Comparison of ENCODE assay signal across 8 cellular contexts in the genomic region with DNA sequence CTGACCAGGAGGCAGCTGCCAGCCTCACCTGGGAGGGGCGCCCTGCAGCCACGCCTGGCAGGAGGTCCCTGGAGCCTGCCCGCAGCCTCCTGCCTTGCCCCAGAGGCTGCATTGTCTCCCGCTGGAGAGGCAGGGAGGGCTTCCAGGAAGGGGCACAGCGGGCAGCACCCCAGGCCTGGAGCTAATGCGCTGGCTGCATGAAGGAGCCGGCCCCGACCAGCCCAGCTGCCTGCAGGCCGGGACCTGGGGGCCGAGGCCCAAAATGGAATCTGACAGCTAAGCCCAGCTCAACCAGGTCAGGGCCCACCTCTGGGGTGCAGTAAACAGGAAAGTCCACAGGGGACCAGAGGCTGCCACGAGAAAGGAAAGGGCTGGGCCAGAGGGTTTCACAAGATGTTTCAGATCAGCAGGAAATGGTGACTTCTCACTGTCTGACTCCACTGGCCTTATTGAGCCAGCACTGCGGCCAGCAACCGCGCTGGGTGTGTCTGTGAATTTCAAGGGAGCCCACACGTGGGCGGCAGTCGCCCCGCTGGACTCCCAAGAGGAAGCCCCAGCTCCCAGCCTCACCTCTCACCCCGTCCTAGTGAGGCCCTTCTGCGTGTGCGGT. TPM values are rescaled to one million over a fixed set of nuclear protein-coding genes. Genes with fewer than 3 reads are reported as not detected.
DNase-seq lines count a peak whose midpoint lies in the region; ATAC-seq and TF ChIP-seq lines count a peak whose summit lies in the region.

No MANE protein-coding gene starts in this region.

- ATAC-seq in HG03066 (IDR thresholded peaks at IDR 0.05; ENCODE audit: low read depth, unreplicated experiment) = peak; percentile 60
- ATAC-seq in mucosa of descending colon = peak; percentile 62
- no peak for ATAC-seq in GM18511 (IDR thresholded peaks at IDR 0.05; ENCODE audit: unreplicated experiment)
- no peak for ATAC-seq in HG03571 (IDR thresholded peaks at IDR 0.05; ENCODE audit: unreplicated experiment)

- TF ChIP-seq CTCF in breast epithelium (IDR thresholded peaks at IDR 0.05) (peak in 1 of 3 donors; percentile 20), mucosa of descending colon (IDR thresholded peaks at IDR 0.05) (no peak)

- DNase-seq in EH (ENCODE audit: low read depth) (peak; percentile 81), breast epithelium (ENCODE audit: low spot score in 2 of 2) (peak in 1 of 2 donors; percentile 55), mucosa of descending colon (peak in 2 of 3 donors; percentile 53 to 80), NCI-H1105 treated with DMSO at 0.1 percent for 48 hours (lab: John Stamatoyannopoulos, UW) (no peak)
- no peak for DNase-seq in activated T-helper 2 cell treated with anti-CD3 and anti-CD28 coated beads, Interferon-gamma antibody, Interleukin-2, Interleukin-4, amounts not matched to agents 10 μg/mL and 5 μg/mL and 100 μg/mL, durations not matched to agents 14 hours and 24 hours and 36 hours (ENCODE audit: low spot score)

- H3K36me3 ChIP-seq in breast epithelium (no peaks in the 10 kb centered on the region), mucosa of descending colon (ENCODE audit: low read depth) (no peaks in the 10 kb centered on the region)

- H3K4me1 ChIP-seq in breast epithelium (peaks cover 10 to 22% of the 10 kb centered on the region in 2 donors), mucosa of descending colon (ENCODE audit: low read depth) (peaks cover 8% of the 10 kb centered on the region)

- H3K4me3 ChIP-seq in breast epithelium = no peak overlapping the region
- H3K4me3 ChIP-seq in mucosa of descending colon = no peak overlapping the region

- TF ChIP-seq POLR2A in breast epithelium (IDR thresholded peaks at IDR 0.05) = no peak

- H3K4me3 Mint-ChIP-seq in activated T-helper 2 cell treated with anti-CD3 and anti-CD28 coated beads, Interferon-gamma antibody, Interleukin-2, Interleukin-4, amounts not matched to agents 10 μg/mL and 5 μg/mL and 100 μg/mL, durations not matched to agents 14 hours and 24 hours and 36 hours (ENCODE audit: low read depth) = no peak overlapping the region

- H3K27ac Mint-ChIP-seq in activated T-helper 2 cell treated with anti-CD3 and anti-CD28 coated beads, Interferon-gamma antibody, Interleukin-2, Interleukin-4, amounts not matched to agents 10 μg/mL and 5 μg/mL and 100 μg/mL, durations not matched to agents 14 hours and 24 hours and 36 hours = no peak overlapping the region

- H3K9me3 ChIP-seq in breast epithelium (peaks cover 0 to 2% of the 10 kb centered on the region in 2 donors), mucosa of descending colon (peaks cover 2% of the 10 kb centered on the region)

- peaks cover 8% of the 10 kb centered on the region for H3K9me3 Mint-ChIP-seq in activated T-helper 2 cell treated with anti-CD3 and anti-CD28 coated beads, Interferon-gamma antibody, Interleukin-2, Interleukin-4, amounts not matched to agents 10 μg/mL and 5 μg/mL and 100 μg/mL, durations not matched to agents 14 hours and 24 hours and 36 hours

- H3K27me3 Mint-ChIP-seq in activated T-helper 2 cell treated with anti-CD3 and anti-CD28 coated beads, Interferon-gamma antibody, Interleukin-2, Interleukin-4, amounts not matched to agents 10 μg/mL and 5 μg/mL and 100 μg/mL, durations not matched to agents 14 hours and 24 hours and 36 hours (ENCODE audit: low read depth) = no peaks in the 10 kb centered on the region

- intact Hi-C loops in breast epithelium (cut with DNase I; ENCODE audit: low total_unique reads) = no loop called here
- intact Hi-C loops in mucosa of descending colon (cut with DNase I, micrococcal nuclease) = no loop called here
- intact Hi-C loops in activated T-helper 2 cell treated with anti-CD3 and anti-CD28 coated beads, Interferon-gamma antibody, Interleukin-2, Interleukin-4, amounts not matched to agents 10 μg/mL and 5 μg/mL and 100 μg/mL, durations not matched to agents 14 hours and 24 hours and 36 hours (cut with micrococcal nuclease) = no loop called here

- peak overlapping the region; percentile 33 to 77 for H3K27ac ChIP-seq in breast epithelium

- H3K36me3 Mint-ChIP-seq in activated T-helper 2 cell treated with anti-CD3 and anti-CD28 coated beads, Interferon-gamma antibody, Interleukin-2, Interleukin-4, amounts not matched to agents 10 μg/mL and 5 μg/mL and 100 μg/mL, durations not matched to agents 14 hours and 24 hours and 36 hours (ENCODE audit: low read depth) = no peaks in the 10 kb centered on the region

- no peaks in the 10 kb centered on the region for H3K4me1 Mint-ChIP-seq in activated T-helper 2 cell treated with anti-CD3 and anti-CD28 coated beads, Interferon-gamma antibody, Interleukin-2, Interleukin-4, amounts not matched to agents 10 μg/mL and 5 μg/mL and 100 μg/mL, durations not matched to agents 14 hours and 24 hours and 36 hours (ENCODE audit: low read depth)

- H3K27me3 ChIP-seq in breast epithelium = no peaks in the 10 kb centered on the region

RNA-seq across cellular contexts. Expression of a gene that starts 18.6 kb away (rescaled TPM):
- 10 to 100 TPM; 12.6 to 33.8 (median 21.1) TPM for total RNA-seq in breast epithelium
- 100 to 1,000 TPM in 1 of 3 donors, 10 to 100 TPM in 2; 59.0 to 101 (median 72.6) TPM for total RNA-seq in mucosa of descending colon
- total RNA-seq in activated T-helper 2 cell treated with anti-CD3 and anti-CD28 coated beads, Interferon-gamma antibody, Interleukin-2, Interleukin-4, amounts not matched to agents 10 μg/mL and 5 μg/mL and 100 μg/mL, durations not matched to agents 14 hours and 24 hours and 36 hours = 81.3 and 83.8 TPM in 2 replicates

Comparison
In these comparisons a context has a peak if more than half of its experiments do, and no peak if none do; other contexts are left out.
1. DNase-seq: peak in EH (single experiment) and mucosa of descending colon (2 of 3); none in activated T-helper 2 cell treated with anti-CD3 and anti-CD28 coated beads, Interferon-gamma antibody, Interleukin-2, Interleukin-4, amounts not matched to agents 10 μg/mL and 5 μg/mL and 100 μg/mL, durations not matched to agents 14 hours and 24 hours and 36 hours (single experiment) and NCI-H1105 treated with DMSO at 0.1 percent for 48 hours (single experiment).
2. ATAC-seq: peak in HG03066 (single experiment) and mucosa of descending colon (single experiment); none in GM18511 (single experiment) and HG03571 (single experiment).